14 cellular contexts compared by ENCODE assay signal in genomic region chr10:124589491-124590006, GRCh38.
DNase-seq lines count a peak whose midpoint lies in the region; ATAC-seq, FAIRE-seq and TF ChIP-seq lines count a peak whose summit lies in the region.
"Had no signal": no experiment of that assay in that cellular context is flagged by ENCODE, and none has a peak within 500 bp of the region (broad histone marks: within the 10 kb centered on the region; RNA-seq: fewer than 3 reads in every experiment).

No MANE protein-coding gene starts in this region.

- no peak overlapping the region for H3K4me3 ChIP-seq in GM06990 (replicated peaks; ENCODE audit: low read depth, low read length)
- H3K4me3 ChIP-seq in kidney (ENCODE audit: low read length in 2 of 2): no peak overlapping the region
- no peak overlapping the region for H3K4me3 ChIP-seq in retinal pigment epithelial cell (ENCODE audit: low read length)
- H3K4me3 ChIP-seq: lung had no signal

- DNase-seq in GM06990 (ENCODE audit: extremely low read depth, insufficient read length) (peak; percentile 8), kidney (peak; percentile 71), retinal pigment epithelial cell (ENCODE audit: low read depth) (peak; percentile 6), SHP77 (lab: John Stamatoyannopoulos, UW) (no peak), omental fat pad (ENCODE audit: low spot score) (no peak), GF-D8 (lab: John Stamatoyannopoulos, UW) (no peak)
- DNase-seq: activated CD4-positive, alpha-beta T cell treated with anti-CD3 and anti-CD28 coated beads, Interleukin-2, amount 10 ng/mL, durations not matched to agents 24 days and 14 days; NCI-H446 treated with DMSO at 0.1 percent for 48 hours; stimulated activated CD4-positive, alpha-beta T cell treated with anti-CD3 and anti-CD28 coated beads, Interleukin-1b, Interleukin-23, amount 100 ng/mL, for 48 hours had no signal

- no peak overlapping the region for H3K4me3 Mint-ChIP-seq in brain
- H3K4me3 Mint-ChIP-seq: activated CD4-positive, alpha-beta T cell treated with anti-CD3 and anti-CD28 coated beads, Interleukin-2, amount 10 ng/mL, durations not matched to agents 24 days and 14 days; activated naive CD8-positive, alpha-beta T cell had no signal

- peaks cover 0 to 6% of the 10 kb centered on the region in 2 donors for H3K9me3 ChIP-seq in kidney (ENCODE audit: control insufficient read depth in 1 of 2, low read length in 2 of 2)

- peak overlapping the region; percentile 20 to 43 for H3K27ac ChIP-seq in kidney (ENCODE audit: low read depth in 2 of 2, low read length in 2 of 2)
- H3K27ac ChIP-seq: epithelial cell of prostate had no signal

- H3K4me1 ChIP-seq in kidney (ENCODE audit: control insufficient read depth in 1 of 2, insufficient read depth in 1 of 2, low read depth in 1 of 2, low read length in 2 of 2): peaks cover 17 to 19% of the 10 kb centered on the region in 2 donors

- H3K9me3 Mint-ChIP-seq in brain: peaks cover 0 to 20% (median 12%) of the 10 kb centered on the region in 5 experiments
- H3K9me3 Mint-ChIP-seq: activated CD4-positive, alpha-beta T cell treated with anti-CD3 and anti-CD28 coated beads, Interleukin-2, amount 10 ng/mL, durations not matched to agents 24 days and 14 days had no signal

- no peak for FAIRE-seq in kidney (lab: Jason Lieb, UNC)

- peaks cover 18% of the 10 kb centered on the region for H3K36me3 Mint-ChIP-seq in brain

- TF ChIP-seq CTCF in GM06990 (IDR thresholded peaks at IDR 0.05; ENCODE audit: insufficient read depth, low read length, poor library complexity, severe bottlenecking) (no peak), brain (conservative IDR thresholded peaks at IDR 0.05) (no peak), kidney (IDR thresholded peaks at IDR 0.05; ENCODE audit: borderline replicate concordance, extremely low read depth, insufficient read depth) (no peak), retinal pigment epithelial cell (conservative IDR thresholded peaks at IDR 0.05; ENCODE audit: low read depth, low read length) (no peak), omental fat pad (IDR thresholded peaks at IDR 0.05) (no peak)

- H3K4me1 Mint-ChIP-seq in brain: peaks cover 33% of the 10 kb centered on the region
- H3K4me1 Mint-ChIP-seq: activated CD4-positive, alpha-beta T cell treated with anti-CD3 and anti-CD28 coated beads, Interleukin-2, amount 10 ng/mL, durations not matched to agents 24 days and 14 days had no signal

- intact Hi-C loops in kidney (cut with DNase I): no loop called here

- no peaks in the 10 kb centered on the region for H3K27me3 Mint-ChIP-seq in brain
- H3K27me3 Mint-ChIP-seq: activated naive CD8-positive, alpha-beta T cell had no signal

- peak overlapping the region; percentile 38 to 82 (median 71) for H3K27ac Mint-ChIP-seq in brain
- H3K27ac Mint-ChIP-seq: activated naive CD8-positive, alpha-beta T cell had no signal

- no peaks in the 10 kb centered on the region; the same call in 1 of the 2 replicates for H3K27me3 ChIP-seq in GM06990 (replicated peaks; ENCODE audit: control insufficient read depth, insufficient read depth, low read length)

- no peak overlapping the region for H3K9ac ChIP-seq in kidney (ENCODE audit: low read length in 2 of 2)

- no peak for ATAC-seq in omental fat pad (ENCODE audit: low FRiP score)
- ATAC-seq in GM21526 (IDR thresholded peaks at IDR 0.05; ENCODE audit: low FRiP score, unreplicated experiment): no peak

- H3K36me3 ChIP-seq in GM06990 (ENCODE audit: control insufficient read depth, insufficient read depth, low read length) (no peaks in the 10 kb centered on the region), kidney (ENCODE audit: control insufficient read depth in 1 of 2, insufficient read depth in 2 of 2, low read length in 2 of 2) (no peaks in the 10 kb centered on the region)

Comparison
In these comparisons a context has a peak if more than half of its experiments do, and no peak if none do; other contexts are left out.
1. DNase-seq: peak in GM06990 (single experiment), kidney (single experiment) and retinal pigment epithelial cell (single experiment); none in SHP77 (0 of 2), omental fat pad (single experiment) and GF-D8 (single experiment).